Comparison of ENCODE assay signal across 17 cellular contexts in the genomic region with DNA sequence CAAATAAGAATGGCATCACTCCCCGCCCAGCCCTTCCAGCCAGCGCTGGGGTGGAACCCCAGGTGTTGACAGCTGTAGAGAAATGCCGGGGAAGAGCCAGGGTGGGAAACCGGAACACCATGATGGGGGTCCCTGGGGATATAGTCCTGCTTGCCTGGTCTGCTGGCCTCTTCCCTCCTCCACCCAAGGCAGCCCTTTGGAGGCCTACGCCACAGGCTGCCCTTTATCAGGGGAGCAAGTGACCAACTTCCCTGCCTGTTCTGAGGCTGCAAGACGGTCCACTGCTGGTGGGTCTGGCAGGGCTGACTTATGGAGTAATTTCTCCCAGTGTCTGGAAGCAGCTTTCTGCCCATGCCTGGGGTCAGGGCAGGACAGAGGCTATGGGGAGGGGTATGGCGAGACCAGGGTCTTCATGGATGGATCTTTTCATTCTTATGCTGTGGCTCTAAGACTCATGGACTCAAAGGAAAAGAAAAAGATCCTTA. TPM values are rescaled to one million over a fixed set of nuclear protein-coding genes. Genes with fewer than 3 reads are reported as not detected.
DNase-seq lines count a peak whose midpoint lies in the region; ATAC-seq and TF ChIP-seq lines count a peak whose summit lies in the region.
"Had no signal": no experiment of that assay in that cellular context is flagged by ENCODE, and none has a peak within 500 bp of the region (broad histone marks: within the 10 kb centered on the region; RNA-seq: fewer than 3 reads in every experiment).

No MANE protein-coding gene starts in this region.

- H3K27ac ChIP-seq in BLaER1 treated with 17β-estradiol and CSF1 and Interleukin-3, amounts not matched to agents 10 nM and 100 nM, result peak overlapping the region in 7 of 11 experiments; percentile 15 to 87 (median 80); a peak in 10 of 22 replicates
- H3K27ac ChIP-seq in lower lobe of right lung, result no peak overlapping the region
- H3K27ac ChIP-seq: A549 had no signal

- no peak for TF ChIP-seq CTCF in lower lobe of right lung (IDR thresholded peaks at IDR 0.05)

- H3K4me2 ChIP-seq in BLaER1 treated with 17β-estradiol and CSF1 and Interleukin-3, amounts not matched to agents 10 nM and 100 nM, result peak overlapping the region; percentile 70 to 96 (median 86)
- H3K4me2 ChIP-seq: A549 had no signal

- peak overlapping the region in 4 of 11 experiments; percentile 73 to 77 (median 74); a peak in 6 of 22 replicates for H3K9ac ChIP-seq in BLaER1 treated with 17β-estradiol and CSF1 and Interleukin-3, amounts not matched to agents 10 nM and 100 nM

- peaks cover 38 to 68% (median 59%) of the 10 kb centered on the region in 10 experiments for H3K4me1 ChIP-seq in BLaER1 treated with 17β-estradiol and CSF1 and Interleukin-3, amounts not matched to agents 10 nM and 100 nM
- peaks cover 11% of the 10 kb centered on the region for H3K4me1 ChIP-seq in lower lobe of right lung
- H3K4me1 ChIP-seq: A549 had no signal

- intact Hi-C loops in lower lobe of right lung (cut with DNase I), result no loop called here

- H3K36me3 ChIP-seq in BLaER1 treated with 17β-estradiol and CSF1 and Interleukin-3, amounts not matched to agents 10 nM and 100 nM, result peaks cover 0 to 8% (median 0%) of the 10 kb centered on the region in 11 experiments; a peak in 1 of 22 replicates
- H3K36me3 ChIP-seq in lower lobe of right lung, result no peaks in the 10 kb centered on the region
- H3K36me3 ChIP-seq: MG63 had no signal

- no peak overlapping the region; a peak in 1 of 20 replicates for H3K4me3 ChIP-seq in BLaER1 treated with 17β-estradiol and CSF1 and Interleukin-3, amounts not matched to agents 10 nM and 100 nM
- H3K4me3 ChIP-seq in lower lobe of right lung, result no peak overlapping the region
- H3K4me3 ChIP-seq: A549, MG63 had no signal

- H3K27me3 Mint-ChIP-seq in stimulated activated naive B cell treated with anti-CD40 and anti-IgM and Interleukin-4, amounts not matched to agents 10 μg/mL and 1 μg/mL and 100 μg/mL, for 72 hours, result no peaks in the 10 kb centered on the region

- H3K36me3 Mint-ChIP-seq in stimulated activated naive B cell treated with anti-CD40 and anti-IgM and Interleukin-4, amounts not matched to agents 10 μg/mL and 1 μg/mL and 100 μg/mL, for 72 hours, result peaks cover 68 to 87% of the 10 kb centered on the region in 2 donors

- peaks cover 49 to 51% of the 10 kb centered on the region in 2 donors for H3K4me1 Mint-ChIP-seq in stimulated activated naive B cell treated with anti-CD40 and anti-IgM and Interleukin-4, amounts not matched to agents 10 μg/mL and 1 μg/mL and 100 μg/mL, for 72 hours
- H3K4me1 Mint-ChIP-seq: H9 had no signal

- ATAC-seq in lower lobe of right lung, result no peak
- no peak for ATAC-seq in stimulated activated naive B cell treated with anti-CD40 and anti-IgM and Interleukin-4, amounts not matched to agents 10 μg/mL and 1 μg/mL and 100 μg/mL, for 72 hours (replicated peaks)
- ATAC-seq: A549 had no signal

- no peak overlapping the region for H3K4me3 Mint-ChIP-seq in stimulated activated naive B cell treated with anti-CD40 and anti-IgM and Interleukin-4, amounts not matched to agents 10 μg/mL and 1 μg/mL and 100 μg/mL, for 72 hours
- H3K4me3 Mint-ChIP-seq: H9 had no signal

- H3K9me3 Mint-ChIP-seq in stimulated activated naive B cell treated with anti-CD40 and anti-IgM and Interleukin-4, amounts not matched to agents 10 μg/mL and 1 μg/mL and 100 μg/mL, for 72 hours, result no peaks in the 10 kb centered on the region

- peak; percentile 54 for DNase-seq in activated effector memory CD4-positive, alpha-beta T cell treated with anti-CD3 and anti-CD28 coated beads, Interleukin-2, amount 50 U/mL, for 16 hours
- no peak for DNase-seq in activated effector memory CD4-positive, alpha-beta T cell treated with Interleukin-2 at 50 U/mL for 16 hours
- DNase-seq in lower lobe of right lung (peak; percentile 31), SW480 (ENCODE audit: low spot score) (no peak)
- DNase-seq in stimulated activated naive B cell treated with anti-CD40 and anti-IgM and Interleukin-4, amounts not matched to agents 10 μg/mL and 1 μg/mL and 100 μg/mL, for 72 hours, result no peak
- DNase-seq in effector CD8-positive, alpha-beta T cell (lab: John Stamatoyannopoulos, UW), result no peak
- DNase-seq: DMS53; H9; MG63; NCI-H1092 treated with DMSO at 0.1 percent for 48 hours; NCI-H1694; NCI-H345; NCI-H526 treated with DMSO at 0.1 percent for 48 hours; NK-92 treated with Interleukin-12 subunit alpha and Interleukin-12 subunit beta, amount 100 ng/mL, for 24 hours; OCI-M1 had no signal

- H3K27ac Mint-ChIP-seq in stimulated activated naive B cell treated with anti-CD40 and anti-IgM and Interleukin-4, amounts not matched to agents 10 μg/mL and 1 μg/mL and 100 μg/mL, for 72 hours, result peak overlapping the region; percentile 17
- H3K27ac Mint-ChIP-seq: H9 had no signal

- peaks cover 0 to 43% (median 0%) of the 10 kb centered on the region in 11 experiments; a peak in 6 of 22 replicates for H4K20me1 ChIP-seq in BLaER1 treated with 17β-estradiol and CSF1 and Interleukin-3, amounts not matched to agents 10 nM and 100 nM

- peaks cover 0 to 6% (median 0%) of the 10 kb centered on the region in 11 experiments; a peak in 1 of 22 replicates for H3K9me3 ChIP-seq in BLaER1 treated with 17β-estradiol and CSF1 and Interleukin-3, amounts not matched to agents 10 nM and 100 nM (replicated peaks in 1 of 11)
- H3K9me3 ChIP-seq in lower lobe of right lung, result no peaks in the 10 kb centered on the region
- H3K9me3 ChIP-seq: A549, MG63 had no signal

- no peaks in the 10 kb centered on the region for H3K27me3 ChIP-seq in BLaER1 treated with 17β-estradiol and CSF1 and Interleukin-3, amounts not matched to agents 10 nM and 100 nM
- no peaks in the 10 kb centered on the region for H3K27me3 ChIP-seq in lower lobe of right lung (ENCODE audit: low read depth)
- H3K27me3 ChIP-seq: MG63 had no signal

RNA-seq across cellular contexts. Expression of gene EDN2, which starts 50.8 kb away (rescaled TPM):
- 2.1 TPM for total RNA-seq in lower lobe of right lung

Comparison
In these comparisons a context has a peak if more than half of its experiments do, and no peak if none do; other contexts are left out.
1. DNase-seq: peak in activated effector memory CD4-positive, alpha-beta T cell treated with anti-CD3 and anti-CD28 coated beads, Interleukin-2, amount 50 U/mL, for 16 hours (single experiment) and lower lobe of right lung (single experiment); none in activated effector memory CD4-positive, alpha-beta T cell treated with Interleukin-2 at 50 U/mL for 16 hours (single experiment), stimulated activated naive B cell treated with anti-CD40 and anti-IgM and Interleukin-4, amounts not matched to agents 10 μg/mL and 1 μg/mL and 100 μg/mL, for 72 hours (single experiment), SW480 (single experiment) and effector CD8-positive, alpha-beta T cell (single experiment).